1 cellular context compared by ENCODE assay signal in genomic region chr3:24832878-24833277, GRCh38.
TF ChIP-seq lines count a peak whose summit lies in the region.

No MANE protein-coding gene starts in this region.

TF ChIP-seq in HEK293, 187 proteins besides CTCF, POLR2A, EP300 and RAD21 (continued from another document and continues in another):
- no peak for TF ChIP-seq ZSCAN18 (tag by site-specific recombination; IDR thresholded peaks at IDR 0.05)
- no peak for TF ChIP-seq ZNF596 (tag by site-specific recombination; IDR thresholded peaks at IDR 0.05)
- 0 out of 2 replicates have a peak, but pooled peaks have one; percentile 11 for TF ChIP-seq TSHZ1 (tag by site-specific recombination; IDR thresholded peaks at IDR 0.05; ENCODE audit: borderline replicate concordance)
- TF ChIP-seq ZNF48 (tag by site-specific recombination; IDR thresholded peaks at IDR 0.05) = no peak
- TF ChIP-seq TCF7L2 (IDR thresholded peaks at IDR 0.05; ENCODE audit: borderline replicate concordance, low read depth, low read length) = no peak
- TF ChIP-seq ZNF501 (tag by site-specific recombination; IDR thresholded peaks at IDR 0.05) = no peak
- 0 out of 2 replicates have a peak, but pooled peaks have one; percentile 70 for TF ChIP-seq ZNF324 (tag by site-specific recombination; IDR thresholded peaks at IDR 0.05)
- TF ChIP-seq YY1 (tag by site-specific recombination; IDR thresholded peaks at IDR 0.05) = no peak
- TF ChIP-seq ZBTB17 (tag by site-specific recombination; IDR thresholded peaks at IDR 0.05) = peak; percentile 98
- no peak for TF ChIP-seq ZNF311 (tag by site-specific recombination; IDR thresholded peaks at IDR 0.05; ENCODE audit: borderline replicate concordance)
- no peak for TF ChIP-seq ZNF404 (tag by site-specific recombination; IDR thresholded peaks at IDR 0.05)
- TF ChIP-seq ZNF747 (tag by site-specific recombination; IDR thresholded peaks at IDR 0.05) = no peak
- TF ChIP-seq SCRT1 (tag by site-specific recombination; IDR thresholded peaks at IDR 0.05; ENCODE audit: borderline replicate concordance) = no peak
- no peak for TF ChIP-seq ZNF114 (tag by site-specific recombination; IDR thresholded peaks at IDR 0.05)
- TF ChIP-seq ZNF645 (tag by site-specific recombination; IDR thresholded peaks at IDR 0.05) = no peak
- TF ChIP-seq ZNF513 (tag by site-specific recombination; IDR thresholded peaks at IDR 0.05) = no peak
- TF ChIP-seq ZNF280D (tag by site-specific recombination; IDR thresholded peaks at IDR 0.05) = no peak
- TF ChIP-seq HOXA7 (CRISPR knock-in tag; IDR thresholded peaks at IDR 0.05; ENCODE audit: borderline replicate concordance) = no peak
- no peak for TF ChIP-seq ZNF426 (tag by site-specific recombination; IDR thresholded peaks at IDR 0.05)
- no peak for TF ChIP-seq ZNF433 (tag by site-specific recombination; IDR thresholded peaks at IDR 0.05; ENCODE audit: low read depth)
- TF ChIP-seq BCL11A (tag by site-specific recombination; IDR thresholded peaks at IDR 0.05; ENCODE audit: low read depth) = no peak
- TF ChIP-seq ZBTB10 (tag by site-specific recombination; IDR thresholded peaks at IDR 0.05) = no peak
- TF ChIP-seq ZNF514 (tag by site-specific recombination; IDR thresholded peaks at IDR 0.05) = no peak
- peak; percentile 87 for TF ChIP-seq ZNF398 (tag by site-specific recombination; IDR thresholded peaks at IDR 0.05)
- no peak for TF ChIP-seq ZBTB8A (tag by site-specific recombination; IDR thresholded peaks at IDR 0.05)
- TF ChIP-seq ZNF560 (tag by site-specific recombination; IDR thresholded peaks at IDR 0.05; ENCODE audit: borderline replicate concordance) = no peak
- no peak; the same call in 1 of the 2 replicates for TF ChIP-seq SP3 (tag by site-specific recombination; IDR thresholded peaks at IDR 0.05)
- TF ChIP-seq ZNF830 (tag by site-specific recombination; IDR thresholded peaks at IDR 0.05; ENCODE audit: low read depth) = no peak
- TF ChIP-seq ZNF792 (tag by site-specific recombination; IDR thresholded peaks at IDR 0.05) = no peak
- TF ChIP-seq ZNF558 (tag by site-specific recombination; IDR thresholded peaks at IDR 0.05) = no peak
- no peak for TF ChIP-seq BCL11B (tag by site-specific recombination; IDR thresholded peaks at IDR 0.05; ENCODE audit: low read depth)
- TF ChIP-seq PBX3 (CRISPR knock-in tag; IDR thresholded peaks at IDR 0.05) = no peak
- TF ChIP-seq MEIS1 (CRISPR knock-in tag; IDR thresholded peaks at IDR 0.05; ENCODE audit: borderline replicate concordance) = no peak
- no peak for TF ChIP-seq ZNF155 (tag by site-specific recombination; IDR thresholded peaks at IDR 0.05)
- TF ChIP-seq FEZF1 (tag by site-specific recombination; IDR thresholded peaks at IDR 0.05) = no peak
- TF ChIP-seq ZNF580 (tag by site-specific recombination; IDR thresholded peaks at IDR 0.05) = peak; percentile 53
- TF ChIP-seq ZNF585B (tag by site-specific recombination; IDR thresholded peaks at IDR 0.05) = no peak
- TF ChIP-seq ZNF521 (tag by site-specific recombination; IDR thresholded peaks at IDR 0.05) = no peak
- TF ChIP-seq ZNF776 (tag by site-specific recombination; IDR thresholded peaks at IDR 0.05; ENCODE audit: borderline replicate concordance) = no peak
- no peak for TF ChIP-seq KLF17 (tag by site-specific recombination; IDR thresholded peaks at IDR 0.05)
- TF ChIP-seq HIC1 (tag by site-specific recombination; IDR thresholded peaks at IDR 0.05) = no peak
- TF ChIP-seq ZNF169 (tag by site-specific recombination; IDR thresholded peaks at IDR 0.05) = no peak
